21 cellular contexts compared by ENCODE assay signal in genomic region chr4:135411251-135411650, GRCh38.
"Had no signal": no experiment of that assay in that cellular context is flagged by ENCODE, and none has a peak within 500 bp of the region (broad histone marks: within the 10 kb centered on the region; RNA-seq: fewer than 3 reads in every experiment).

No MANE protein-coding gene starts in this region.

- H3K27ac Mint-ChIP-seq: IgD-negative memory B cell had no signal

- H3K9ac ChIP-seq: KMS-11, SK-N-SH had no signal

- DNase-seq: Kasumi-1, MV-4-11, NCI-H1092, NCI-H1105 treated with DMSO at 0.1 percent for 48 hours, NCI-H1417 treated with DMSO at 0.1 percent for 48 hours, NCI-H146, NCI-H1694 treated with DMSO at 0.1 percent for 48 hours, NCI-H1930, NCI-H2081, NCI-H2107, NCI-H2227 treated with DMSO at 0.1 percent for 48 hours, NCI-H524 treated with DMSO at 0.1 percent for 48 hours, NCI-H69, NCI-H774, RPMI8226, SHP77, SK-N-SH, SW 1271 had no signal

- H3K4me1 Mint-ChIP-seq: IgD-negative memory B cell had no signal

- H3K4me2 ChIP-seq: KMS-11, SK-N-SH had no signal

- H3K27me3 Mint-ChIP-seq: IgD-negative memory B cell had no signal

- H3K36me3 Mint-ChIP-seq: IgD-negative memory B cell had no signal

- H3K4me3 ChIP-seq: K562 had no signal

- H3K27ac ChIP-seq: KMS-11 had no signal

- H3K9me3 ChIP-seq: SK-N-SH had no signal

- H3K4me3 Mint-ChIP-seq: IgD-negative memory B cell had no signal
